Comparison of ENCODE assay signal across 19 cellular contexts in the genomic region with DNA sequence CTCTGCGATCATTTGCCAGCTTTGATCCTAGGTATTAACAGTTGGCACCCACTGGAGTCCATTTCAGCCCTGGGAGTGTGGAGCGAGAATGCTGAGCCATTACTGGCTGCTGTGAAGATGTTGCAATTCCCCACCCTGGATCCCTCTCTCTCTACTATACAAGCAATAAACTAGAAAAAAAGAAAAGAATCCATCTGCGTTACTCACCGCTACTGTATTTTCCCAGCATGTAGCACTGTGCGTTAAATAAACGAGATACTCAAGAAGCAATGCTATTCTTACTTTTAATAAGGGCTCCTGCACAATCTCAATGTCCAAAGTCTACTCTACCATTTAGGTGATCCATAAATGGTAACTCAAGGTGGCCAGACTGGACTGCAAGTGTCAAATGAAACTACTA.
"Had no signal": no experiment of that assay in that cellular context is flagged by ENCODE, and none has a peak within 500 bp of the region (broad histone marks: within the 10 kb centered on the region; RNA-seq: fewer than 3 reads in every experiment).

No MANE protein-coding gene starts in this region.

- H3K4me1 ChIP-seq: stomach had no signal

- DNase-seq: activated CD4-positive, alpha-beta T cell treated with anti-CD3 and anti-CD28 coated beads for 4 hours; activated CD8-positive, alpha-beta T cell treated with anti-CD3 and anti-CD28 coated beads for 36 hours; activated gamma-delta T cell; activated naive CD8-positive, alpha-beta T cell treated with anti-CD3 and anti-CD28 coated beads, Interleukin-2, amount 10 ng/mL, durations not matched to agents 7 days and 5 days; activated T-cell treated with anti-CD3 and anti-CD28 coated beads, Interleukin-2, amount 50 U/mL, for 72 hours; aorta; cerebellar nuclear complex; dermis blood vessel endothelial cell; effector memory CD8-positive, alpha-beta T cell; left ventricle myocardium superior; mesendoderm; nucleus accumbens; posterior cingulate gyrus; stomach; T-helper 2 cell had no signal

- ATAC-seq: effector memory CD8-positive, alpha-beta T cell; left ventricle myocardium superior; WTC11 had no signal

- H3K27me3 ChIP-seq: stomach had no signal

- H3K27ac ChIP-seq: epithelial cell of prostate, stomach, thoracic aorta had no signal

- H3K4me2 ChIP-seq: smooth muscle cell had no signal

- H3K9me3 ChIP-seq: stomach, thoracic aorta had no signal

- H3K4me3 ChIP-seq: smooth muscle cell, stomach, thoracic aorta had no signal
